Comparison of ENCODE assay signal across 12 cellular contexts in the genomic region with DNA sequence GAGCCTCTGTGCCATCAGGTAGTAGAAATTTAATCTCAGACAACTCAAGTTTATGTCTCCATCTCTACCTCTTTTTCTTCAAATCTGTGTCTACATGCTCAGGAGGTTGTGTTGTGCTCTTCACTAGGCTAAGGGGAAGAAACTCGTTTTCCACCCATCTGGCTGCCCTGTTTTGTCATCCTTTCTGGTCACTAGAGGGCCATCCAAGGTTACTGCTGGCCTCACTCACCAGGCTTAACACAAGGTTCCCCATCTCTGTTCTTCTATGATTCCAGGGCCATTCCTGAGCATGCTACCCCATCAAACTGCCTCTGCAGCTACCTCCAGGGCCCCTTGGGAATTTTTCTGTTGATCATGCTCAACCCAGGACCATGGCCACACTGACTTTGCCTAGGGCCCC.
A peak's percentile ranks its signal among the peaks of the same experiment; 100 is the strongest.
DNase-seq lines count a peak whose midpoint lies in the region; ATAC-seq, FAIRE-seq and TF ChIP-seq lines count a peak whose summit lies in the region.
"Had no signal": no experiment of that assay in that cellular context is flagged by ENCODE, and none has a peak within 500 bp of the region (broad histone marks: within the 10 kb centered on the region; RNA-seq: fewer than 3 reads in every experiment).

No MANE protein-coding gene starts in this region.

- H3K9me3 ChIP-seq in kidney (ENCODE audit: control insufficient read depth in 1 of 2, low read length in 2 of 2) (no peaks in the 10 kb centered on the region), thoracic aorta (no peaks in the 10 kb centered on the region)
- H3K9me3 ChIP-seq: mucosa of descending colon had no signal

- no peak for ATAC-seq in thoracic aorta (ENCODE audit: insufficient number of reproducible peaks, low FRiP score, low read depth)
- no peak for ATAC-seq in HG03457 (IDR thresholded peaks at IDR 0.05; ENCODE audit: unreplicated experiment)
- ATAC-seq in GM21390 (IDR thresholded peaks at IDR 0.05; ENCODE audit: unreplicated experiment), result no peak
- ATAC-seq: activated T-helper 17 cell treated with anti-CD3 and anti-CD28 coated beads, Interleukin-2, amount 50 U/mL, for 72 hours; mucosa of descending colon had no signal

- H3K4me1 ChIP-seq in kidney (ENCODE audit: control insufficient read depth in 1 of 2, insufficient read depth in 1 of 2, low read depth in 1 of 2, low read length in 2 of 2) (no peaks in the 10 kb centered on the region), thoracic aorta (ENCODE audit: control insufficient read depth in 1 of 2, low read depth in 2 of 2) (no peaks in the 10 kb centered on the region)

- DNase-seq in DMS53 (lab: John Stamatoyannopoulos, UW) (peak; percentile 30), DMS53 treated with DMSO at 0.1 percent for 48 hours (lab: John Stamatoyannopoulos, UW; ENCODE audit: unreplicated experiment) (no peak), cardiac fibroblast (ENCODE audit: low read depth in 2 of 2) (no peak), kidney (no peak), thoracic aorta (ENCODE audit: low spot score) (no peak), D721Med (ENCODE audit: insufficient read length, low spot score) (no peak)
- DNase-seq: cortex of kidney, mucosa of descending colon, NCI-H2081 treated with DMSO at 0.1 percent for 48 hours had no signal

- FAIRE-seq in kidney (lab: Jason Lieb, UNC) (no peak), D721Med (lab: Jason Lieb, UNC) (no peak)

- no peaks in the 10 kb centered on the region for H3K36me3 ChIP-seq in kidney (ENCODE audit: control insufficient read depth in 1 of 2, insufficient read depth in 2 of 2, low read length in 2 of 2)
- H3K36me3 ChIP-seq in thoracic aorta, result no peaks in the 10 kb centered on the region

- TF ChIP-seq CTCF in cardiac fibroblast (IDR thresholded peaks at IDR 0.05; ENCODE audit: low read depth, low read length) (peak; percentile 14), kidney (IDR thresholded peaks at IDR 0.05; ENCODE audit: borderline replicate concordance, extremely low read depth, insufficient read depth) (peak; percentile 19), thoracic aorta (IDR thresholded peaks at IDR 0.05) (peak; percentile 35), D721Med (IDR thresholded peaks at IDR 0.05; ENCODE audit: insufficient read depth, missing control alignments) (no peak)

- no peak overlapping the region for H3K27ac ChIP-seq in kidney (ENCODE audit: low read depth in 2 of 2, low read length in 2 of 2)
- no peak overlapping the region for H3K27ac ChIP-seq in thoracic aorta

- H3K27me3 ChIP-seq in thoracic aorta (replicated peaks; ENCODE audit: insufficient read depth), result no peaks in the 10 kb centered on the region

- intact Hi-C loops in kidney (cut with DNase I), result no loop called here

- no peak overlapping the region for H3K4me3 ChIP-seq in cardiac fibroblast (replicated peaks in 1 of 2; ENCODE audit: low read depth in 2 of 2, low read length in 2 of 2)
- H3K4me3 ChIP-seq in kidney (ENCODE audit: low read length in 2 of 2), result no peak overlapping the region
- no peak overlapping the region for H3K4me3 ChIP-seq in thoracic aorta
- H3K4me3 ChIP-seq: mucosa of descending colon had no signal

- H3K9ac ChIP-seq in kidney (ENCODE audit: low read length in 2 of 2), result no peak overlapping the region
